In the genomic region with DNA sequence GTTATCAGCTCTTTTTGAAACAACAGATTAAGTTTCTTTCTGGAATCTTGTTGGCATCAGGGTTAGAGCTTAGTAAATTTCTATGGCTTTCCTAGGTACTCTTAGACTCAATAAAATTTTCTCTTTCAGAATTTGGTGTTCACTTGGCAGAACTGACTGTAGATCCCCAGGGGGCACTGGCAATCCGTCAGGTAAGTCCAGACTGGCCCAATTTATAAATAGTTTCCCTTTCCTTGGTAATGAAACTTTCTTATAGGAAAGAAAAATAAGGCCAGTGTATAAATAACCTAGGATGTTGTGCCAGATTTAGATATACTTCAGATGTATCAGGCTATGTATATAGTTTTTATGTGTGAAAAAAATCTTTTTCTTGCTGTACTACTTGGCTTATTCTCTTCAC, we compare ENCODE assay signal across 22 cellular contexts. TPM values are rescaled to one million over a fixed set of nuclear protein-coding genes. Genes with fewer than 3 reads are reported as not detected.
DNase-seq lines count a peak whose midpoint lies in the region; ATAC-seq and TF ChIP-seq lines count a peak whose summit lies in the region.
"Had no signal": no experiment of that assay in that cellular context is flagged by ENCODE, and none has a peak within 500 bp of the region (broad histone marks: within the 10 kb centered on the region; RNA-seq: fewer than 3 reads in every experiment).

No MANE protein-coding gene starts in this region.

- no peak overlapping the region for H3K23ac ChIP-seq in H9 (ENCODE audit: insufficient read length, low read depth, low read length)

- H3K4me2 ChIP-seq in H9 (ENCODE audit: insufficient read depth, insufficient read length, low read length) = no peak overlapping the region
- no peak overlapping the region for H3K4me2 ChIP-seq in osteoblast (ENCODE audit: insufficient read depth, low read length)
- H3K4me2 ChIP-seq: BLaER1 treated with 17β-estradiol and CSF1 and Interleukin-3, amounts not matched to agents 10 nM and 100 nM; KMS-11 had no signal

- no peak overlapping the region for H4K91ac ChIP-seq in H9 (ENCODE audit: insufficient read length, low read depth, low read length)

- H3K4me3 Mint-ChIP-seq in H9 = no peak overlapping the region
- H3K4me3 Mint-ChIP-seq in T-helper 17 cell = no peak overlapping the region
- H3K4me3 Mint-ChIP-seq in effector memory CD8-positive, alpha-beta T cell = no peak overlapping the region
- H3K4me3 Mint-ChIP-seq: CD4-positive, alpha-beta memory T cell had no signal

- H2BK15ac ChIP-seq in H9 (ENCODE audit: low read depth, low read length) = no peak overlapping the region

- no peak overlapping the region for H3K4me3 ChIP-seq in osteoblast (ENCODE audit: insufficient read depth, low read length)
- H3K4me3 ChIP-seq: BLaER1 treated with 17β-estradiol and CSF1 and Interleukin-3, amounts not matched to agents 10 nM and 100 nM had no signal

- TF ChIP-seq CTCF in H9 (conservative IDR thresholded peaks at IDR 0.05) (no peak), osteoblast (IDR thresholded peaks at IDR 0.05; ENCODE audit: extremely low read depth, low read depth, low read length) (no peak)

- no peaks in the 10 kb centered on the region for H3K23me2 ChIP-seq in H9 (ENCODE audit: insufficient read length, low read depth, low read length, poor library complexity, severe bottlenecking)

- H3K27me3 Mint-ChIP-seq in H9 (ENCODE audit: low read depth) (no peaks in the 10 kb centered on the region), T-helper 17 cell (no peaks in the 10 kb centered on the region)
- no peaks in the 10 kb centered on the region for H3K27me3 Mint-ChIP-seq in effector memory CD8-positive, alpha-beta T cell
- H3K27me3 Mint-ChIP-seq: CD4-positive, alpha-beta memory T cell had no signal

- peaks cover 2% of the 10 kb centered on the region; the same call in 1 of the 2 replicates for H3K4me1 ChIP-seq in H9 (ENCODE audit: insufficient read depth, low read length)
- peaks cover 32% of the 10 kb centered on the region for H3K4me1 ChIP-seq in osteoblast (ENCODE audit: insufficient read depth, low read length)
- H3K4me1 ChIP-seq: Caco-2 had no signal

- no peak overlapping the region for H2BK5ac ChIP-seq in H9 (ENCODE audit: insufficient read length, low read length)

- no peaks in the 10 kb centered on the region for H3K79me1 ChIP-seq in H9 (ENCODE audit: insufficient read depth, low read depth, low read length, poor library complexity, severe bottlenecking)

- H3K79me2 ChIP-seq in H9 (ENCODE audit: insufficient read depth, low read length) (peaks cover 8% of the 10 kb centered on the region; the same call in 1 of the 2 replicates), osteoblast (ENCODE audit: insufficient read depth, low read length) (peaks cover 63% of the 10 kb centered on the region)

- H4K20me1 ChIP-seq in H9 (ENCODE audit: control insufficient read depth, insufficient read depth, insufficient read length) = no peaks in the 10 kb centered on the region
- H4K20me1 ChIP-seq in osteoblast (ENCODE audit: insufficient read depth, low read length) = peaks cover 13% of the 10 kb centered on the region

- H3K27ac Mint-ChIP-seq in H9 (0 out of 7 replicates have a peak overlapping the region, but pooled peaks of 2 of the 3 experiments have one; percentile 26 to 74), T-helper 17 cell (peak overlapping the region; percentile 41)
- H3K27ac Mint-ChIP-seq in effector memory CD8-positive, alpha-beta T cell = peak overlapping the region; percentile 35 to 49

- H3K4ac ChIP-seq in H9 (ENCODE audit: low read depth, low read length) = no peak overlapping the region

- H2BK20ac ChIP-seq in H9 (ENCODE audit: low read depth, low read length, poor library complexity, severe bottlenecking) = no peak overlapping the region

- ATAC-seq in T-helper 17 cell = no peak
- no peak for ATAC-seq in effector memory CD8-positive, alpha-beta T cell (replicated peaks)

- no CpG with 5 or more reads among the region's 1 CpG for WGBS in H9 (ENCODE audit: extremely low coverage, insufficient read length, low lambda C conversion rate)

- H2BK120ac ChIP-seq in H9 (ENCODE audit: low read depth, low read length, poor library complexity, severe bottlenecking) = no peak overlapping the region

- no peak overlapping the region for H2AFZ ChIP-seq in H9 (ENCODE audit: low read length)
- H2AFZ ChIP-seq in osteoblast (ENCODE audit: low read length) = no peak overlapping the region

- H4K8ac ChIP-seq in H9 (replicated peaks; ENCODE audit: insufficient read length, low read depth, low read length) = no peak overlapping the region

- peaks cover 34% of the 10 kb centered on the region for H3K36me3 ChIP-seq in osteoblast (ENCODE audit: insufficient read depth, low read length)

- H3K4me1 Mint-ChIP-seq in H9 (peaks cover 8 to 9% of the 10 kb centered on the region in 2 experiments), T-helper 17 cell (peaks cover 11% of the 10 kb centered on the region)
- H3K4me1 Mint-ChIP-seq in effector memory CD8-positive, alpha-beta T cell (ENCODE audit: low read depth in 2 of 2) = peaks cover 8 to 31% of the 10 kb centered on the region in 2 donors

- H2AK5ac ChIP-seq in H9 (ENCODE audit: insufficient read length, low read length) = no peak overlapping the region

- no peak overlapping the region for H3K14ac ChIP-seq in H9 (ENCODE audit: insufficient read depth, low read length)

- H4K5ac ChIP-seq in H9 (ENCODE audit: insufficient read length, low read depth, low read length) = no peak overlapping the region

- H3K9me3 Mint-ChIP-seq in H9 = no peaks in the 10 kb centered on the region
- H3K9me3 Mint-ChIP-seq in effector memory CD8-positive, alpha-beta T cell = no peaks in the 10 kb centered on the region
- H3K9me3 Mint-ChIP-seq: CD4-positive, alpha-beta memory T cell had no signal

- DNase-seq in H9 (no peak), T-helper 17 cell (no peak), osteoblast (ENCODE audit: insufficient read length, low spot score, missing footprints) (no peak), DMS153 (lab: John Stamatoyannopoulos, UW) (no peak), iPS-NIHi7 (ENCODE audit: extremely low spot score) (no peak), NCI-H2081 (lab: John Stamatoyannopoulos, UW) (no peak)
- DNase-seq in effector memory CD8-positive, alpha-beta T cell = no peak
- DNase-seq: Caco-2; CD4-positive, alpha-beta memory T cell; DMS 273 treated with DMSO at 0.1 percent for 48 hours; DND-41; H7; MV-4-11; NCI-H1105 treated with DMSO at 0.1 percent for 48 hours; NCI-H2029 treated with DMSO at 0.1 percent for 48 hours; NCI-H2171; NCI-H526; OCI-M1; RPMI8226; SHP77 had no signal

- H3K27ac ChIP-seq in H9 (ENCODE audit: insufficient read length, low read depth, low read length) (no peak overlapping the region), osteoblast (ENCODE audit: low read depth, low read length) (peak overlapping the region; percentile 17)
- H3K27ac ChIP-seq: BLaER1 treated with 17β-estradiol and CSF1 and Interleukin-3, amounts not matched to agents 10 nM and 100 nM; KMS-11 had no signal

- H3K27me3 ChIP-seq in H9 (ENCODE audit: insufficient read depth, low read length) (no peaks in the 10 kb centered on the region), osteoblast (ENCODE audit: insufficient read depth, low read length) (no peaks in the 10 kb centered on the region)
- H3K27me3 ChIP-seq: BLaER1 treated with 17β-estradiol and CSF1 and Interleukin-3, amounts not matched to agents 10 nM and 100 nM had no signal

- H3K36me3 Mint-ChIP-seq in H9 (ENCODE audit: insufficient read depth in 1 of 3, low read depth in 3 of 3) (peaks cover 14 to 42% (median 41%) of the 10 kb centered on the region in 3 experiments; a peak in 6 of 7 replicates), T-helper 17 cell (ENCODE audit: low read depth) (peaks cover 6% of the 10 kb centered on the region)
- H3K36me3 Mint-ChIP-seq in effector memory CD8-positive, alpha-beta T cell (ENCODE audit: insufficient read depth) = peaks cover 37% of the 10 kb centered on the region

- H3K9ac ChIP-seq in H9 (ENCODE audit: extremely low read depth, insufficient read length, low read length) = no peak overlapping the region
- H3K9ac ChIP-seq: BLaER1 treated with 17β-estradiol and CSF1 and Interleukin-3, amounts not matched to agents 10 nM and 100 nM; KMS-11 had no signal

- no peak overlapping the region for H3K18ac ChIP-seq in H9 (ENCODE audit: insufficient read length, low read depth, low read length)

- H3T11ph ChIP-seq in H9 (ENCODE audit: low read length) = no peak overlapping the region

- no peak overlapping the region for H2BK12ac ChIP-seq in H9 (ENCODE audit: insufficient read length, low read depth, low read length)

- H3K9me3 ChIP-seq in H9 (ENCODE audit: control insufficient read depth, low read depth, low read length) (no peaks in the 10 kb centered on the region), T-helper 17 cell (ENCODE audit: control insufficient read depth, low read length, poor library complexity, severe bottlenecking) (no peaks in the 10 kb centered on the region), osteoblast (ENCODE audit: low read depth, low read length) (no peaks in the 10 kb centered on the region)
- H3K9me3 ChIP-seq: BLaER1 treated with 17β-estradiol and CSF1 and Interleukin-3, amounts not matched to agents 10 nM and 100 nM; Caco-2 had no signal

- H3K56ac ChIP-seq in H9 (ENCODE audit: insufficient read length, low read depth, low read length) = no peak overlapping the region

RNA-seq across cellular contexts. Expression of a gene that starts 18.2 kb away (rescaled TPM):
- total RNA-seq in H9 (2021) (104 TPM in 2 replicates), T-helper 17 cell (10 to 100 TPM; 24.0 to 29.3 TPM), osteoblast (26.1 and 26.8 TPM in 2 replicates)

RNA-seq across cellular contexts. Expression of a gene that starts 41.5 kb away (rescaled TPM):
- total RNA-seq in H9 (2021) = 6.3 and 8.1 TPM in 2 replicates
- total RNA-seq in T-helper 17 cell = under 1 TPM; 0.37 to 0.63 TPM
- 25.3 and 27.1 TPM in 2 replicates for total RNA-seq in osteoblast
